ENCODE assay signal across 13 cellular contexts in genomic region chr12:70721216-70721615, GRCh38.
"Had no signal": no experiment of that assay in that cellular context is flagged by ENCODE, and none has a peak within 500 bp of the region (broad histone marks: within the 10 kb centered on the region; RNA-seq: fewer than 3 reads in every experiment).

No MANE protein-coding gene starts in this region.

- H3K4me3 ChIP-seq: dorsolateral prefrontal cortex, esophagus squamous epithelium, left lung had no signal

- H3K9me3 ChIP-seq: esophagus squamous epithelium, left lung had no signal

- H3K4me1 ChIP-seq: esophagus squamous epithelium had no signal

- H3K27me3 ChIP-seq: dorsolateral prefrontal cortex, left lung had no signal

- FAIRE-seq: endometrium, islet of Langerhans, small intestine had no signal

- H3K36me3 ChIP-seq: esophagus squamous epithelium, left lung had no signal

- DNase-seq: activated CD4-positive, alpha-beta memory T cell treated with anti-CD3 and anti-CD28 coated beads for 36 hours; activated CD4-positive, alpha-beta T cell treated with anti-CD3 and anti-CD28 coated beads for 1 hour; activated gamma-delta T cell; activated T-cell treated with anti-CD3 and anti-CD28 coated beads, Interleukin-2, amount 50 U/mL, for 4 hours; amygdala; dorsolateral prefrontal cortex; esophagus squamous epithelium; foreskin fibroblast; left lung; small intestine; substantia nigra had no signal
